1 cellular context compared by ENCODE assay signal in the genomic region with DNA sequence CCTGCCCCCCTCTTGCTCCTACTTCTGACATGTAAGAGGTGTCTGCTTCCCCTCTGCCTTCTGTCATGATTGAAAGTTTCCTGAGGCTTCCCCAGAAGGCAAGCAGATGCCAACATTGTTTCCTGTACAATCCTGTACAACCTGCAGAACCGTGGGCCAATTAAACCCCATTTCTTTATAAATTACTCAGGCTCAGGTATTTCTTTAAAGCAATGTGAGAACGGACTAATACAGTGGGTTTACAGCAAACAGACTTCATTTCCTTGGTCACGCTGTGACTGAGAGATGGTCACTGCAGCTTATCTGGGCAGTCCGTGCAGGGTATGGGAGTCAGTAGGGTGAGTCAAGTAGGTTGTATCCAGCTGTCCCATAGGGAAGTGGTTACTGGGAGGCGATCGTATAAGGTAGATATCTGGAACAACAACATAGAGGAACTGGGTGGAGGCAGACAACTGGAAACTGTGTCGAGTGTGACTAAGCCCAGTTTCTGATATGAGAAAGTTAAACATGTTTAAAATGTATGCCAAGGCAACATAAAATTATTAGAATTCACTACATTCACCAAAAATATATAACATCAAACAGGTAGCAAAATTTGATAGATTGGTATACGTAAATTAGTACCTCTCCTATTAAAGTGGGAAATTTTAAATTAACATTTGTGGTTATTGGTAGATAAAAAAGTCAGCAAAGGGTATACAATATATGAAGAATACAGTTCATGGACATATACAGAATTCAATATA.
TF ChIP-seq lines count a peak whose summit lies in the region.

No MANE protein-coding gene starts in this region.

TF ChIP-seq in K562, 482 proteins besides CTCF, POLR2A, EP300 and RAD21 (continued from another document and continues in another):
- TF ChIP-seq ZNF280B (CRISPR knock-in tag; IDR thresholded peaks at IDR 0.05) = no peak
- no peak for TF ChIP-seq E4F1 (CRISPR knock-in tag; IDR thresholded peaks at IDR 0.05; ENCODE audit: borderline replicate concordance)
- TF ChIP-seq CHCHD3 (CRISPR knock-in tag; IDR thresholded peaks at IDR 0.05) = no peak
- TF ChIP-seq ZNF146 (CRISPR knock-in tag; IDR thresholded peaks at IDR 0.05; ENCODE audit: unreplicated experiment) = no peak
- no peak for TF ChIP-seq E2F5 (CRISPR knock-in tag; IDR thresholded peaks at IDR 0.05)
- TF ChIP-seq CHD2 (IDR thresholded peaks at IDR 0.05; ENCODE audit: low read depth, low read length) = no peak
- TF ChIP-seq GATAD2B (IDR thresholded peaks at IDR 0.05; ENCODE audit: borderline replicate concordance) = no peak; the same call in 1 of the 2 replicates
- TF ChIP-seq, protein P1, sequence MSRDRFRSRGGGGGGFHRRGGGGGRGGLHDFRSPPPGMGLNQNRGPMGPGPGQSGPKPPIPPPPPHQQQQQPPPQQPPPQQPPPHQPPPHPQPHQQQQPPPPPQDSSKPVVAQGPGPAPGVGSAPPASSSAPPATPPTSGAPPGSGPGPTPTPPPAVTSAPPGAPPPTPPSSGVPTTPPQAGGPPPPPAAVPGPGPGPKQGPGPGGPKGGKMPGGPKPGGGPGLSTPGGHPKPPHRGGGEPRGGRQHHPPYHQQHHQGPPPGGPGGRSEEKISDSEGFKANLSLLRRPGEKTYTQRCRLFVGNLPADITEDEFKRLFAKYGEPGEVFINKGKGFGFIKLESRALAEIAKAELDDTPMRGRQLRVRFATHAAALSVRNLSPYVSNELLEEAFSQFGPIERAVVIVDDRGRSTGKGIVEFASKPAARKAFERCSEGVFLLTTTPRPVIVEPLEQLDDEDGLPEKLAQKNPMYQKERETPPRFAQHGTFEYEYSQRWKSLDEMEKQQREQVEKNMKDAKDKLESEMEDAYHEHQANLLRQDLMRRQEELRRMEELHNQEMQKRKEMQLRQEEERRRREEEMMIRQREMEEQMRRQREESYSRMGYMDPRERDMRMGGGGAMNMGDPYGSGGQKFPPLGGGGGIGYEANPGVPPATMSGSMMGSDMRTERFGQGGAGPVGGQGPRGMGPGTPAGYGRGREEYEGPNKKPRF (IDR thresholded peaks at IDR 0.05; ENCODE audit: low read depth, low read length) = no peak
- TF ChIP-seq EHMT2 (IDR thresholded peaks at IDR 0.05) = peak; percentile 83
- TF ChIP-seq STAT6 (CRISPR knock-in tag; IDR thresholded peaks at IDR 0.05) = no peak
- TF ChIP-seq ZNF217 (CRISPR knock-in tag; IDR thresholded peaks at IDR 0.05) = no peak
- TF ChIP-seq ELK1 (CRISPR knock-in tag; IDR thresholded peaks at IDR 0.05) = no peak
- TF ChIP-seq BCL6 (CRISPR knock-in tag; IDR thresholded peaks at IDR 0.05) = no peak
- TF ChIP-seq SRF (CRISPR knock-in tag; IDR thresholded peaks at IDR 0.05) = no peak
- TF ChIP-seq, protein P2, sequence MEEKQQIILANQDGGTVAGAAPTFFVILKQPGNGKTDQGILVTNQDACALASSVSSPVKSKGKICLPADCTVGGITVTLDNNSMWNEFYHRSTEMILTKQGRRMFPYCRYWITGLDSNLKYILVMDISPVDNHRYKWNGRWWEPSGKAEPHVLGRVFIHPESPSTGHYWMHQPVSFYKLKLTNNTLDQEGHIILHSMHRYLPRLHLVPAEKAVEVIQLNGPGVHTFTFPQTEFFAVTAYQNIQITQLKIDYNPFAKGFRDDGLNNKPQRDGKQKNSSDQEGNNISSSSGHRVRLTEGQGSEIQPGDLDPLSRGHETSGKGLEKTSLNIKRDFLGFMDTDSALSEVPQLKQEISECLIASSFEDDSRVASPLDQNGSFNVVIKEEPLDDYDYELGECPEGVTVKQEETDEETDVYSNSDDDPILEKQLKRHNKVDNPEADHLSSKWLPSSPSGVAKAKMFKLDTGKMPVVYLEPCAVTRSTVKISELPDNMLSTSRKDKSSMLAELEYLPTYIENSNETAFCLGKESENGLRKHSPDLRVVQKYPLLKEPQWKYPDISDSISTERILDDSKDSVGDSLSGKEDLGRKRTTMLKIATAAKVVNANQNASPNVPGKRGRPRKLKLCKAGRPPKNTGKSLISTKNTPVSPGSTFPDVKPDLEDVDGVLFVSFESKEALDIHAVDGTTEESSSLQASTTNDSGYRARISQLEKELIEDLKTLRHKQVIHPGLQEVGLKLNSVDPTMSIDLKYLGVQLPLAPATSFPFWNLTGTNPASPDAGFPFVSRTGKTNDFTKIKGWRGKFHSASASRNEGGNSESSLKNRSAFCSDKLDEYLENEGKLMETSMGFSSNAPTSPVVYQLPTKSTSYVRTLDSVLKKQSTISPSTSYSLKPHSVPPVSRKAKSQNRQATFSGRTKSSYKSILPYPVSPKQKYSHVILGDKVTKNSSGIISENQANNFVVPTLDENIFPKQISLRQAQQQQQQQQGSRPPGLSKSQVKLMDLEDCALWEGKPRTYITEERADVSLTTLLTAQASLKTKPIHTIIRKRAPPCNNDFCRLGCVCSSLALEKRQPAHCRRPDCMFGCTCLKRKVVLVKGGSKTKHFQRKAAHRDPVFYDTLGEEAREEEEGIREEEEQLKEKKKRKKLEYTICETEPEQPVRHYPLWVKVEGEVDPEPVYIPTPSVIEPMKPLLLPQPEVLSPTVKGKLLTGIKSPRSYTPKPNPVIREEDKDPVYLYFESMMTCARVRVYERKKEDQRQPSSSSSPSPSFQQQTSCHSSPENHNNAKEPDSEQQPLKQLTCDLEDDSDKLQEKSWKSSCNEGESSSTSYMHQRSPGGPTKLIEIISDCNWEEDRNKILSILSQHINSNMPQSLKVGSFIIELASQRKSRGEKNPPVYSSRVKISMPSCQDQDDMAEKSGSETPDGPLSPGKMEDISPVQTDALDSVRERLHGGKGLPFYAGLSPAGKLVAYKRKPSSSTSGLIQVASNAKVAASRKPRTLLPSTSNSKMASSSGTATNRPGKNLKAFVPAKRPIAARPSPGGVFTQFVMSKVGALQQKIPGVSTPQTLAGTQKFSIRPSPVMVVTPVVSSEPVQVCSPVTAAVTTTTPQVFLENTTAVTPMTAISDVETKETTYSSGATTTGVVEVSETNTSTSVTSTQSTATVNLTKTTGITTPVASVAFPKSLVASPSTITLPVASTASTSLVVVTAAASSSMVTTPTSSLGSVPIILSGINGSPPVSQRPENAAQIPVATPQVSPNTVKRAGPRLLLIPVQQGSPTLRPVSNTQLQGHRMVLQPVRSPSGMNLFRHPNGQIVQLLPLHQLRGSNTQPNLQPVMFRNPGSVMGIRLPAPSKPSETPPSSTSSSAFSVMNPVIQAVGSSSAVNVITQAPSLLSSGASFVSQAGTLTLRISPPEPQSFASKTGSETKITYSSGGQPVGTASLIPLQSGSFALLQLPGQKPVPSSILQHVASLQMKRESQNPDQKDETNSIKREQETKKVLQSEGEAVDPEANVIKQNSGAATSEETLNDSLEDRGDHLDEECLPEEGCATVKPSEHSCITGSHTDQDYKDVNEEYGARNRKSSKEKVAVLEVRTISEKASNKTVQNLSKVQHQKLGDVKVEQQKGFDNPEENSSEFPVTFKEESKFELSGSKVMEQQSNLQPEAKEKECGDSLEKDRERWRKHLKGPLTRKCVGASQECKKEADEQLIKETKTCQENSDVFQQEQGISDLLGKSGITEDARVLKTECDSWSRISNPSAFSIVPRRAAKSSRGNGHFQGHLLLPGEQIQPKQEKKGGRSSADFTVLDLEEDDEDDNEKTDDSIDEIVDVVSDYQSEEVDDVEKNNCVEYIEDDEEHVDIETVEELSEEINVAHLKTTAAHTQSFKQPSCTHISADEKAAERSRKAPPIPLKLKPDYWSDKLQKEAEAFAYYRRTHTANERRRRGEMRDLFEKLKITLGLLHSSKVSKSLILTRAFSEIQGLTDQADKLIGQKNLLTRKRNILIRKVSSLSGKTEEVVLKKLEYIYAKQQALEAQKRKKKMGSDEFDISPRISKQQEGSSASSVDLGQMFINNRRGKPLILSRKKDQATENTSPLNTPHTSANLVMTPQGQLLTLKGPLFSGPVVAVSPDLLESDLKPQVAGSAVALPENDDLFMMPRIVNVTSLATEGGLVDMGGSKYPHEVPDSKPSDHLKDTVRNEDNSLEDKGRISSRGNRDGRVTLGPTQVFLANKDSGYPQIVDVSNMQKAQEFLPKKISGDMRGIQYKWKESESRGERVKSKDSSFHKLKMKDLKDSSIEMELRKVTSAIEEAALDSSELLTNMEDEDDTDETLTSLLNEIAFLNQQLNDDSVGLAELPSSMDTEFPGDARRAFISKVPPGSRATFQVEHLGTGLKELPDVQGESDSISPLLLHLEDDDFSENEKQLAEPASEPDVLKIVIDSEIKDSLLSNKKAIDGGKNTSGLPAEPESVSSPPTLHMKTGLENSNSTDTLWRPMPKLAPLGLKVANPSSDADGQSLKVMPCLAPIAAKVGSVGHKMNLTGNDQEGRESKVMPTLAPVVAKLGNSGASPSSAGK (IDR thresholded peaks at IDR 0.05) = no peak
- TF ChIP-seq, protein P3, sequence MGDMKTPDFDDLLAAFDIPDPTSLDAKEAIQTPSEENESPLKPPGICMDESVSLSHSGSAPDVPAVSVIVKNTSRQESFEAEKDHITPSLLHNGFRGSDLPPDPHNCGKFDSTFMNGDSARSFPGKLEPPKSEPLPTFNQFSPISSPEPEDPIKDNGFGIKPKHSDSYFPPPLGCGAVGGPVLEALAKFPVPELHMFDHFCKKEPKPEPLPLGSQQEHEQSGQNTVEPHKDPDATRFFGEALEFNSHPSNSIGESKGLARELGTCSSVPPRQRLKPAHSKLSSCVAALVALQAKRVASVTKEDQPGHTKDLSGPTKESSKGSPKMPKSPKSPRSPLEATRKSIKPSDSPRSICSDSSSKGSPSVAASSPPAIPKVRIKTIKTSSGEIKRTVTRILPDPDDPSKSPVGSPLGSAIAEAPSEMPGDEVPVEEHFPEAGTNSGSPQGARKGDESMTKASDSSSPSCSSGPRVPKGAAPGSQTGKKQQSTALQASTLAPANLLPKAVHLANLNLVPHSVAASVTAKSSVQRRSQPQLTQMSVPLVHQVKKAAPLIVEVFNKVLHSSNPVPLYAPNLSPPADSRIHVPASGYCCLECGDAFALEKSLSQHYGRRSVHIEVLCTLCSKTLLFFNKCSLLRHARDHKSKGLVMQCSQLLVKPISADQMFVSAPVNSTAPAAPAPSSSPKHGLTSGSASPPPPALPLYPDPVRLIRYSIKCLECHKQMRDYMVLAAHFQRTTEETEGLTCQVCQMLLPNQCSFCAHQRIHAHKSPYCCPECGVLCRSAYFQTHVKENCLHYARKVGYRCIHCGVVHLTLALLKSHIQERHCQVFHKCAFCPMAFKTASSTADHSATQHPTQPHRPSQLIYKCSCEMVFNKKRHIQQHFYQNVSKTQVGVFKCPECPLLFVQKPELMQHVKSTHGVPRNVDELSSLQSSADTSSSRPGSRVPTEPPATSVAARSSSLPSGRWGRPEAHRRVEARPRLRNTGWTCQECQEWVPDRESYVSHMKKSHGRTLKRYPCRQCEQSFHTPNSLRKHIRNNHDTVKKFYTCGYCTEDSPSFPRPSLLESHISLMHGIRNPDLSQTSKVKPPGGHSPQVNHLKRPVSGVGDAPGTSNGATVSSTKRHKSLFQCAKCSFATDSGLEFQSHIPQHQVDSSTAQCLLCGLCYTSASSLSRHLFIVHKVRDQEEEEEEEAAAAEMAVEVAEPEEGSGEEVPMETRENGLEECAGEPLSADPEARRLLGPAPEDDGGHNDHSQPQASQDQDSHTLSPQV (IDR thresholded peaks at IDR 0.05) = no peak
